34 cellular contexts compared by ENCODE assay signal in the genomic region with DNA sequence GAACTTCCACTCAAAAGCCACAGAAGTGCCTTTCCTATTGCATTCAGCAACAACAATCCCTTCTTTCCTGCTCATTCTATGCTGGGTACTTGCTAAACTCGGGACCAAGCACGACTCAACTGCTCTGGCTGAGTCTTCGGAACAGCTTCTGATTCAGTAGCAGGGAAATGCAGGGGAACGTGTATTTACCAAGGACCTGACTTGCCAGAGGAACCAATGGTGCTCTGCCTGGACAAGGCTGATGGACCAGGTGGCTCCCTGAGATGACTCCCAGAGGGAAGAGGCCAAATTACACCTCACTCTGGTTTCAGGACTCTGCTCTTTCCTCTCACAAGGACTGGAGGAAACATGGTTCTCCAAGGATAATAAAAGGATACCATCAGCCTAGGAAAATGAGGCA. TPM values are rescaled to one million over a fixed set of nuclear protein-coding genes. Genes with fewer than 3 reads are reported as not detected.
"Had no signal": no experiment of that assay in that cellular context is flagged by ENCODE, and none has a peak within 500 bp of the region (broad histone marks: within the 10 kb centered on the region; RNA-seq: fewer than 3 reads in every experiment).

No MANE protein-coding gene starts in this region.

- H3K27ac Mint-ChIP-seq: activated CD4-positive, alpha-beta T cell treated with anti-CD3 and anti-CD28 coated beads for 36 hours; activated CD4-positive, alpha-beta T cell treated with anti-CD3 and anti-CD28 coated beads, Interleukin-2, amount 10 ng/mL, durations not matched to agents 7 days and 5 days; activated naive CD4-positive, alpha-beta T cell treated with anti-CD3 and anti-CD28 coated beads for 36 hours; activated naive CD4-positive, alpha-beta T cell treated with anti-CD3 and anti-CD28 coated beads, Interleukin-2, amount 50 U/mL, for 72 hours; activated T-helper 1 cell treated with anti-CD3 and anti-CD28 coated beads, Interleukin-12 subunit alpha, Interleukin-12 subunit beta, Interleukin-2, Interleukin-4 antibody, amounts not matched to agents 30 ng/mL and 10 ng/mL and 1 ng/mL, durations not matched to agents 14 hours and 24 hours and 36 hours; T-helper 1 cell treated with Interleukin-12 subunit alpha and Interleukin-12 subunit beta and Interleukin-4 antibody, amounts not matched to agents 30 μg/mL and 1 μg/mL, for 36 hours; T-helper 2 cell treated with Interferon-gamma antibody and Interleukin-4, amounts not matched to agents 5 μg/mL and 100 μg/mL, for 36 hours had no signal

- DNase-seq: activated CD4-positive, alpha-beta T cell treated with anti-CD3 and anti-CD28 coated beads for 36 hours; activated CD4-positive, alpha-beta T cell treated with anti-CD3 and anti-CD28 coated beads, Interleukin-2, amount 10 ng/mL, durations not matched to agents 7 days and 5 days; activated CD4-positive, alpha-beta T cell treated with anti-CD3 and anti-CD28 coated beads, Interleukin-2, amount 50 U/mL, for 48 hours; activated CD8-positive, alpha-beta memory T cell treated with anti-CD3 and anti-CD28 coated beads, Interleukin-2, amount 50 U/mL, for 4 hours; activated gamma-delta T cell treated with Interleukin-2 at 50 U/mL for 16 hours; activated naive CD4-positive, alpha-beta T cell treated with anti-CD3 and anti-CD28 coated beads for 36 hours; activated T-cell treated with anti-CD3 and anti-CD28 coated beads for 4 hours; activated T-cell treated with anti-CD3 and anti-CD28 coated beads, Interleukin-2, amount 50 U/mL, for 4 hours; adrenal gland; body of pancreas; caudate nucleus; MM.1S; MV-4-11; NCI-H1092; NCI-H1436 treated with DMSO at 0.1 percent for 48 hours; NCI-H1694 treated with DMSO at 0.1 percent for 48 hours; NCI-H2029; NCI-H510A; NCI-H526 treated with DMSO at 0.1 percent for 48 hours; NCI-H774; PC-3; Peyer's patch; SHP77 treated with DMSO at 0.1 percent for 48 hours; SK-N-SH had no signal

- H3K4me1 ChIP-seq: adrenal gland, body of pancreas, breast epithelium, Peyer's patch, SJSA1 had no signal

- H3K36me3 ChIP-seq: adrenal gland, breast epithelium, Peyer's patch, SJSA1 had no signal

- ATAC-seq: activated CD4-positive, alpha-beta T cell treated with anti-CD3 and anti-CD28 coated beads for 36 hours; activated CD4-positive, CD25-positive, alpha-beta regulatory T cell treated with anti-CD3 and anti-CD28 coated beads, Interleukin-2, amount 50 U/mL, for 24 hours; activated naive CD4-positive, alpha-beta T cell treated with anti-CD3 and anti-CD28 coated beads, Interleukin-2, amount 50 U/mL, for 72 hours; activated T-cell treated with anti-CD3 and anti-CD28 coated beads, Interleukin-2, amount 50 U/mL, for 4 hours; body of pancreas; PC-3 had no signal

- H3K4me3 Mint-ChIP-seq: activated CD4-positive, alpha-beta T cell treated with anti-CD3 and anti-CD28 coated beads for 36 hours; activated CD4-positive, alpha-beta T cell treated with anti-CD3 and anti-CD28 coated beads, Interleukin-2, amount 10 ng/mL, durations not matched to agents 7 days and 5 days; activated naive CD4-positive, alpha-beta T cell treated with anti-CD3 and anti-CD28 coated beads for 36 hours; activated T-cell treated with anti-CD3 and anti-CD28 coated beads, Interleukin-2, amount 50 U/mL, for 4 hours; activated T-helper 1 cell treated with anti-CD3 and anti-CD28 coated beads, Interleukin-12 subunit alpha, Interleukin-12 subunit beta, Interleukin-2, Interleukin-4 antibody, amounts not matched to agents 30 ng/mL and 10 ng/mL and 1 ng/mL, durations not matched to agents 14 hours and 24 hours and 36 hours; T-helper 1 cell treated with Interleukin-12 subunit alpha and Interleukin-12 subunit beta and Interleukin-4 antibody, amounts not matched to agents 30 μg/mL and 1 μg/mL, for 36 hours; T-helper 2 cell treated with Interferon-gamma antibody and Interleukin-4, amounts not matched to agents 5 μg/mL and 100 μg/mL, for 36 hours had no signal

- H3K9me3 Mint-ChIP-seq: activated CD4-positive, alpha-beta T cell treated with anti-CD3 and anti-CD28 coated beads, Interleukin-2, amount 10 ng/mL, durations not matched to agents 7 days and 5 days; activated naive CD4-positive, alpha-beta T cell treated with anti-CD3 and anti-CD28 coated beads for 36 hours; activated naive CD4-positive, alpha-beta T cell treated with anti-CD3 and anti-CD28 coated beads, Interleukin-2, amount 50 U/mL, for 72 hours; activated T-cell treated with anti-CD3 and anti-CD28 coated beads, Interleukin-2, amount 50 U/mL, for 4 hours; activated T-helper 1 cell treated with anti-CD3 and anti-CD28 coated beads, Interleukin-12 subunit alpha, Interleukin-12 subunit beta, Interleukin-2, Interleukin-4 antibody, amounts not matched to agents 30 ng/mL and 10 ng/mL and 1 ng/mL, durations not matched to agents 14 hours and 24 hours and 36 hours; T-helper 1 cell treated with Interleukin-12 subunit alpha and Interleukin-12 subunit beta and Interleukin-4 antibody, amounts not matched to agents 30 μg/mL and 1 μg/mL, for 36 hours; T-helper 2 cell treated with Interferon-gamma antibody and Interleukin-4, amounts not matched to agents 5 μg/mL and 100 μg/mL, for 36 hours had no signal

- H3K27ac ChIP-seq: adrenal gland, body of pancreas, breast epithelium, KMS-11, Peyer's patch, SJSA1 had no signal

- H3K4me1 Mint-ChIP-seq: activated CD4-positive, alpha-beta T cell treated with anti-CD3 and anti-CD28 coated beads for 36 hours; activated CD4-positive, alpha-beta T cell treated with anti-CD3 and anti-CD28 coated beads, Interleukin-2, amount 10 ng/mL, durations not matched to agents 7 days and 5 days had no signal

- H3K9me3 ChIP-seq: adrenal gland, body of pancreas, breast epithelium, Peyer's patch, SJSA1, SK-N-SH had no signal

- H3K27me3 ChIP-seq: adrenal gland, body of pancreas, Peyer's patch had no signal

- H3K4me2 ChIP-seq: KMS-11, SK-N-SH had no signal

- H3K4me3 ChIP-seq: adrenal gland, body of pancreas, breast epithelium, Peyer's patch, SJSA1 had no signal

- H3K36me3 Mint-ChIP-seq: activated naive CD4-positive, alpha-beta T cell treated with anti-CD3 and anti-CD28 coated beads, Interleukin-2, amount 50 U/mL, for 72 hours had no signal

- H3K9ac ChIP-seq: KMS-11, SK-N-SH had no signal

RNA-seq across cellular contexts. Expression of gene CXCR2, which starts 12.2 kb away (rescaled TPM):
- total RNA-seq: activated T-cell treated with anti-CD3 and anti-CD28 coated beads, Interleukin-2, amount 50 U/mL, for 4 hours; activated T-helper 1 cell treated with anti-CD3 and anti-CD28 coated beads, Interleukin-12 subunit alpha, Interleukin-12 subunit beta, Interleukin-2, Interleukin-4 antibody, amounts not matched to agents 30 ng/mL and 10 ng/mL and 1 ng/mL, durations not matched to agents 14 hours and 24 hours and 36 hours; body of pancreas; LHCN-M2; PC-3; Peyer's patch; SJSA1 had no signal

RNA-seq across cellular contexts. Expression of gene CXCR1, which starts 28.7 kb away (rescaled TPM):
- total RNA-seq: activated CD4-positive, alpha-beta T cell treated with anti-CD3 and anti-CD28 coated beads for 36 hours; activated naive CD4-positive, alpha-beta T cell treated with anti-CD3 and anti-CD28 coated beads for 36 hours; activated naive CD4-positive, alpha-beta T cell treated with anti-CD3 and anti-CD28 coated beads, Interleukin-2, amount 50 U/mL, for 72 hours; activated T-cell treated with anti-CD3 and anti-CD28 coated beads, Interleukin-2, amount 50 U/mL, for 4 hours; activated T-helper 1 cell treated with anti-CD3 and anti-CD28 coated beads, Interleukin-12 subunit alpha, Interleukin-12 subunit beta, Interleukin-2, Interleukin-4 antibody, amounts not matched to agents 30 ng/mL and 10 ng/mL and 1 ng/mL, durations not matched to agents 14 hours and 24 hours and 36 hours; astrocyte; body of pancreas; LHCN-M2; PC-3; Peyer's patch; SJSA1 had no signal
